8 cellular contexts compared by ENCODE assay signal in the genomic region with DNA sequence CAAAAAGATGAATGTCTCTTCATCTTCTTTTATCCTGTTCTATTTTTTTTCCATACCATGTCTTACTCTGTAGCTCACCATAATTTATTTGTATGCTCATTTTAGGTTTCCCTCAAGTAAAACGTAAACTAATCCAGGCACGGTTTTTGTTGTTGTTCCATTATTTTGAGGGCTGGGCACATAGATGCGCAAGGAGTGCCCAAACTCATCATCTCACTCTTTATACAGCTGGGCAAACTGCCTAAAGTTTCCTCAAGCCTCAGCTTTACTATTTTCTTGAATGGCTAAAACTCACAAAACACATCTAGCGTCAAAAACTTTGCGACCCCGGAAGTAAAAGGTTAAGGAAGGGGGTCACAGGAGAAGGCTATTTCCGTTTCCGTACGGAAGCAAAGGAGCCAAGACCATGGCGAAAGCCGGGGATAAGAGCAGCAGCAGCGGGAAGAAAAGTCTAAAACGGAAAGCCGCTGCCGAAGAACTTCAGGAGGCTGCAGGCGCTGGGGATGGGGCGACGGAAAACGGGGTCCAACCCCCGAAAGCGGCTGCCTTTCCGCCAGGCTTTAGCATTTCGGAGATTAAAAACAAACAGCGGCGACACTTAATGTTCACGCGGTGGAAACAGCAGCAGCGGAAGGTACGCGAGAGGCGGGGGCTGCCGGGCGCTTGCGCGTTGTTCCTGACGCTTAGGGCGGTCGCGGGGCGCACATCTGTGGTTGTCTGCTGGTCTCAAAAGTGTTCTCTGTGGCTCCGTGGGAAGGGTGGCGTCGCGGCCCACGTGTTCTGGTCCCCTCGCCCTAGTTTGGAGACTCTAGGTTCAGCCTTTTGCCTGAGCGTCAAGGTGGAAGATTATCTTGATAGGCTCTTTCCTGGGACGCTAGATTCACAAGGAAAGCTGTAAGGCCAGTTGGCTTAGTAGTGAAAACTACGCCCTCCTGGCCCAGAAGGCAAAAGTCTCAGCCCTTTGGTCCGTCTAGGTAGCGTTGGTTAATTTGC. TPM values are rescaled to one million over a fixed set of nuclear protein-coding genes. Genes with fewer than 3 reads are reported as not detected.
DNase-seq lines count a peak whose midpoint lies in the region; ATAC-seq, FAIRE-seq and TF ChIP-seq lines count a peak whose summit lies in the region.

A gene with protein sequence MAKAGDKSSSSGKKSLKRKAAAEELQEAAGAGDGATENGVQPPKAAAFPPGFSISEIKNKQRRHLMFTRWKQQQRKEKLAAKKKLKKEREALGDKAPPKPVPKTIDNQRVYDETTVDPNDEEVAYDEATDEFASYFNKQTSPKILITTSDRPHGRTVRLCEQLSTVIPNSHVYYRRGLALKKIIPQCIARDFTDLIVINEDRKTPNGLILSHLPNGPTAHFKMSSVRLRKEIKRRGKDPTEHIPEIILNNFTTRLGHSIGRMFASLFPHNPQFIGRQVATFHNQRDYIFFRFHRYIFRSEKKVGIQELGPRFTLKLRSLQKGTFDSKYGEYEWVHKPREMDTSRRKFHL (plus strand): TSS at position 391 of the 993 bp plus-strand sequence. CDS start 16 bp downstream, at position 407.

- H4K20me1 ChIP-seq in OCI-LY1 (ENCODE audit: insufficient read depth, low read length): no peaks in the 10 kb centered on the region

- H3K27ac ChIP-seq in HUES6 (ENCODE audit: low read depth, low read length) (peak within 1 kb of the TSS; percentile 70), OCI-LY1 (ENCODE audit: low read depth, low read length, poor library complexity, severe bottlenecking) (peak within 1 kb of the TSS; percentile 44), epithelial cell of prostate (peak within 1 kb of the TSS; percentile 74)

- H3K4me3 ChIP-seq in HUES6 (ENCODE audit: low read depth, low read length) (peak within 1 kb of the TSS; percentile 84), OCI-LY1 (ENCODE audit: low read depth, low read length, poor library complexity, severe bottlenecking) (peak within 1 kb of the TSS; percentile 87), mucosa of descending colon (peak within 1 kb of the TSS; percentile 60)

- H3K79me2 ChIP-seq in OCI-LY1 (ENCODE audit: insufficient read depth, low read length): peaks cover 31% of the 10 kb centered on the region

- H3K4me1 ChIP-seq in HUES6 (ENCODE audit: control insufficient read depth, insufficient read depth, low read length) (0 out of 2 replicates have a peak, but pooled peaks cover 5% of the 10 kb centered on the region), OCI-LY1 (ENCODE audit: insufficient read depth, low read length, severe bottlenecking) (peaks cover 29% of the 10 kb centered on the region), mucosa of descending colon (ENCODE audit: low read depth) (peaks cover 14% of the 10 kb centered on the region)

- peaks cover 20% of the 10 kb centered on the region for H3K36me3 ChIP-seq in HUES6 (ENCODE audit: control insufficient read depth, insufficient read depth, low read length)
- peaks cover 31% of the 10 kb centered on the region for H3K36me3 ChIP-seq in OCI-LY1 (ENCODE audit: insufficient read depth, low read length)
- no peaks in the 10 kb centered on the region for H3K36me3 ChIP-seq in mucosa of descending colon (ENCODE audit: low read depth)

- H2AFZ ChIP-seq in OCI-LY1 (ENCODE audit: low read length): peak within 1 kb of the TSS; percentile 100

- intact Hi-C loops in mucosa of descending colon (cut with DNase I, micrococcal nuclease): no loop called here

- no peaks in the 10 kb centered on the region for H3K9me2 ChIP-seq in OCI-LY1 (ENCODE audit: low read depth, low read length)

- H3K9me3 ChIP-seq in HUES6 (ENCODE audit: control insufficient read depth, insufficient read depth, low read depth, low read length) (peaks cover 8% of the 10 kb centered on the region), OCI-LY1 (ENCODE audit: low read length) (peaks cover 5% of the 10 kb centered on the region; the same call in 1 of the 2 replicates), mucosa of descending colon (no peaks in the 10 kb centered on the region)

- H3K9ac ChIP-seq in HUES6 (ENCODE audit: low read length) (peak within 1 kb of the TSS; percentile 90), OCI-LY1 (ENCODE audit: low read length) (peak within 1 kb of the TSS; percentile 81)

- ATAC-seq in GM21423 (IDR thresholded peaks at IDR 0.05; ENCODE audit: unreplicated experiment) (peak; percentile 99), mucosa of descending colon (peak; percentile 95)

- TF ChIP-seq CTCF in D721Med (IDR thresholded peaks at IDR 0.05; ENCODE audit: insufficient read depth, missing control alignments): no peak
- 0 out of 2 replicates have a peak, but pooled peaks have one; percentile 7 for TF ChIP-seq CTCF in OCI-LY1 (IDR thresholded peaks at IDR 0.05; ENCODE audit: low read length)
- no peak for TF ChIP-seq CTCF in mucosa of descending colon (IDR thresholded peaks at IDR 0.05)

- no peaks in the 10 kb centered on the region; the same call in 1 of the 2 replicates for H3F3A ChIP-seq in OCI-LY1 (ENCODE audit: insufficient read depth, low read length)

- H3K27me3 ChIP-seq in HUES6 (ENCODE audit: control insufficient read depth, insufficient read depth, low read length) (peaks cover 37% of the 10 kb centered on the region), OCI-LY1 (ENCODE audit: insufficient read depth, low read length) (no peaks in the 10 kb centered on the region)

- peak within 1 kb of the TSS; percentile 97 for H3K4me2 ChIP-seq in OCI-LY1 (ENCODE audit: low read length)

- no peak for FAIRE-seq in D721Med (lab: Jason Lieb, UNC)

- DNase-seq in D721Med (ENCODE audit: insufficient read length, low spot score): peak; percentile 24
- peak; percentile 69 for DNase-seq in activated T-cell treated with anti-CD3 and anti-CD28 coated beads for 24 hours (ENCODE audit: low read depth)
- DNase-seq in epithelial cell of prostate (ENCODE audit: low read depth, low spot score): no peak
- peak; percentile 78 to 83 (median 78) for DNase-seq in mucosa of descending colon
- peak; percentile 61 to 63 for DNase-seq in stimulated activated CD8-positive, alpha-beta memory T cell treated with anti-CD3 and anti-CD28 coated beads, Interleukin-4, amount 100 ng/mL, for 1 hour (ENCODE audit: low read depth in 2 of 2, low spot score in 1 of 2)

RNA-seq across cellular contexts. Expression of the gene that starts here (rescaled TPM):
- 10 to 100 TPM; 24.3 to 28.8 (median 25.8) TPM for total RNA-seq in mucosa of descending colon
